Comparison of ENCODE assay signal across 1 cellular context in genomic region chr18:2589345-2590060, GRCh38.
TF ChIP-seq lines count a peak whose summit lies in the region.

No MANE protein-coding gene starts in this region.

TF ChIP-seq in HepG2, 621 proteins besides CTCF, POLR2A, EP300 and RAD21:
- TF ChIP-seq ZMYM3 (CRISPR knock-in tag; IDR thresholded peaks at IDR 0.05) (no peak), HMG20A (CRISPR knock-in tag; IDR thresholded peaks at IDR 0.05; ENCODE audit: borderline replicate concordance) (0 out of 2 replicates have a peak, but pooled peaks have one; percentile 21), GATAD2A (CRISPR knock-in tag; IDR thresholded peaks at IDR 0.05) (peak; percentile 63), KLF6 (CRISPR knock-in tag; IDR thresholded peaks at IDR 0.05) (0 out of 2 replicates have a peak, but pooled peaks have one; percentile 26), SOX13 (IDR thresholded peaks at IDR 0.05) (no peak), SOX13 (CRISPR knock-in tag; conservative IDR thresholded peaks at IDR 0.05 in 1 of 2, IDR thresholded peaks at IDR 0.05 in 1 of 2) (peak in 1 of 2 experiments; percentile 21; a peak in 1 of 4 replicates), NCOA2 (CRISPR knock-in tag; IDR thresholded peaks at IDR 0.05) (0 out of 2 replicates have a peak, but pooled peaks have one; percentile 27), ZNF20 (CRISPR knock-in tag; IDR thresholded peaks at IDR 0.05) (no peak), ZNF614 (CRISPR knock-in tag; IDR thresholded peaks at IDR 0.05; ENCODE audit: borderline replicate concordance) (peak; percentile 72; the same call in 1 of the 2 replicates), ZFP82 (CRISPR knock-in tag; IDR thresholded peaks at IDR 0.05; ENCODE audit: borderline replicate concordance) (no peak), SOX5 (CRISPR knock-in tag; IDR thresholded peaks at IDR 0.05; ENCODE audit: borderline replicate concordance) (peak; percentile 29; the same call in 1 of the 2 replicates), ZNF382 (CRISPR knock-in tag; IDR thresholded peaks at IDR 0.05; ENCODE audit: borderline replicate concordance) (no peak), CREM (IDR thresholded peaks at IDR 0.05) (peak; percentile 12; the same call in 1 of the 2 replicates), CREM (CRISPR knock-in tag; IDR thresholded peaks at IDR 0.05) (no peak), ATF4 (CRISPR knock-in tag; IDR thresholded peaks at IDR 0.05) (peak in 1 of 2 experiments; percentile 96; a peak in 2 of 4 replicates), CEBPB (IDR thresholded peaks at IDR 0.05; ENCODE audit: borderline replicate concordance, low read depth, low read length) (peak; percentile 62; the same call in 1 of the 2 replicates), CEBPG (CRISPR knock-in tag; IDR thresholded peaks at IDR 0.05) (peak; percentile 84)
- TF ChIP-seq, protein P1, sequence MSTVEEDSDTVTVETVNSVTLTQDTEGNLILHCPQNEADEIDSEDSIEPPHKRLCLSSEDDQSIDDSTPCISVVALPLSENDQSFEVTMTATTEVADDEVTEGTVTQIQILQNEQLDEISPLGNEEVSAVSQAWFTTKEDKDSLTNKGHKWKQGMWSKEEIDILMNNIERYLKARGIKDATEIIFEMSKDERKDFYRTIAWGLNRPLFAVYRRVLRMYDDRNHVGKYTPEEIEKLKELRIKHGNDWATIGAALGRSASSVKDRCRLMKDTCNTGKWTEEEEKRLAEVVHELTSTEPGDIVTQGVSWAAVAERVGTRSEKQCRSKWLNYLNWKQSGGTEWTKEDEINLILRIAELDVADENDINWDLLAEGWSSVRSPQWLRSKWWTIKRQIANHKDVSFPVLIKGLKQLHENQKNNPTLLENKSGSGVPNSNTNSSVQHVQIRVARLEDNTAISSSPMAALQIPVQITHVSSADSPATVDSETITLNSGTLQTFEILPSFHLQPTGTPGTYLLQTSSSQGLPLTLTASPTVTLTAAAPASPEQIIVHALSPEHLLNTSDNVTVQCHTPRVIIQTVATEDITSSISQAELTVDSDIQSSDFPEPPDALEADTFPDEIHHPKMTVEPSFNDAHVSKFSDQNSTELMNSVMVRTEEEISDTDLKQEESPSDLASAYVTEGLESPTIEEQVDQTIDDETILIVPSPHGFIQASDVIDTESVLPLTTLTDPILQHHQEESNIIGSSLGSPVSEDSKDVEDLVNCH (CRISPR knock-in tag; IDR thresholded peaks at IDR 0.05), result no peak
